22 cellular contexts compared by ENCODE assay signal in genomic region chr14:59829941-59830734, GRCh38. TPM values are rescaled to one million over a fixed set of nuclear protein-coding genes. Genes with fewer than 3 reads are reported as not detected.
DNase-seq lines count a peak whose midpoint lies in the region; ATAC-seq and TF ChIP-seq lines count a peak whose summit lies in the region.
"Had no signal": no experiment of that assay in that cellular context is flagged by ENCODE, and none has a peak within 500 bp of the region (broad histone marks: within the 10 kb centered on the region; RNA-seq: fewer than 3 reads in every experiment).

No MANE protein-coding gene starts in this region.

- H3K27ac Mint-ChIP-seq in WTC11 = peak overlapping the region; percentile 83; the same call in 1 of the 2 replicates
- no peak overlapping the region for H3K27ac Mint-ChIP-seq in CD8-positive, alpha-beta memory T cell
- no peak overlapping the region for H3K27ac Mint-ChIP-seq in stimulated activated naive B cell treated with anti-CD40 and anti-IgM and Interleukin-4, amounts not matched to agents 10 μg/mL and 1 μg/mL and 100 μg/mL, for 72 hours
- H3K27ac Mint-ChIP-seq: activated CD8-positive, alpha-beta T cell treated with anti-CD3 and anti-CD28 coated beads, Interleukin-2, amount 10 ng/mL, durations not matched to agents 7 days and 5 days; activated T-helper 1 cell treated with anti-CD3 and anti-CD28 coated beads, Interleukin-12 subunit alpha, Interleukin-12 subunit beta, Interleukin-2, Interleukin-4 antibody, amounts not matched to agents 30 ng/mL and 10 ng/mL and 1 ng/mL, durations not matched to agents 14 hours and 24 hours and 36 hours; T-cell had no signal

- DNase-seq in HS-27A (ENCODE audit: low read depth) (peak; percentile 5), WTC11 (ENCODE audit: low spot score) (no peak), fibroblast of pulmonary artery (ENCODE audit: low read depth) (peak; percentile 23), smooth muscle cell of the brain vasculature (ENCODE audit: low read depth, low spot score) (peak; percentile 23), posterior vena cava (ENCODE audit: low spot score) (no peak)
- DNase-seq in CD8-positive, alpha-beta memory T cell = no peak
- DNase-seq in stimulated activated naive B cell treated with anti-CD40 and anti-IgM and Interleukin-4, amounts not matched to agents 10 μg/mL and 1 μg/mL and 100 μg/mL, for 72 hours = no peak
- DNase-seq: activated CD8-positive, alpha-beta T cell treated with anti-CD3 and anti-CD28 coated beads, Interleukin-2, amount 10 ng/mL, durations not matched to agents 7 days and 5 days; EL; islet precursor cell; KBM-7; NCI-H1092 treated with DMSO at 0.1 percent for 48 hours; NCI-H2171; NCI-H774; right cardiac atrium; T-cell; WERI-Rb-1 had no signal

- H3K4me1 ChIP-seq in CD8-positive, alpha-beta memory T cell (ENCODE audit: insufficient read depth, low read length) = no peaks in the 10 kb centered on the region
- H3K4me1 ChIP-seq: suprapubic skin had no signal

- POLR2A ChIA-PET in WTC11 (lab: Charles Lee) = interaction anchor here (0.9 kb wide), 1 partner anchor 17 kb away, joined by 3 read pairs; no protein-coding TSS in a partner anchor
- POLR2A ChIA-PET in CD8-positive, alpha-beta memory T cell (lab: Charles Lee) = no interaction called here

- no peak overlapping the region for H3K27ac ChIP-seq in CD8-positive, alpha-beta memory T cell (ENCODE audit: low read depth, low read length)
- H3K27ac ChIP-seq: C4-2B, epithelial cell of prostate, suprapubic skin had no signal

- no peaks in the 10 kb centered on the region for H3K9me3 Mint-ChIP-seq in WTC11
- H3K9me3 Mint-ChIP-seq in CD8-positive, alpha-beta memory T cell = no peaks in the 10 kb centered on the region
- H3K9me3 Mint-ChIP-seq in stimulated activated naive B cell treated with anti-CD40 and anti-IgM and Interleukin-4, amounts not matched to agents 10 μg/mL and 1 μg/mL and 100 μg/mL, for 72 hours = no peaks in the 10 kb centered on the region
- H3K9me3 Mint-ChIP-seq: activated T-helper 1 cell treated with anti-CD3 and anti-CD28 coated beads, Interleukin-12 subunit alpha, Interleukin-12 subunit beta, Interleukin-2, Interleukin-4 antibody, amounts not matched to agents 30 ng/mL and 10 ng/mL and 1 ng/mL, durations not matched to agents 14 hours and 24 hours and 36 hours; neural crest cell; T-cell had no signal

- no peaks in the 10 kb centered on the region for H3K9me3 ChIP-seq in CD8-positive, alpha-beta memory T cell (ENCODE audit: low read length)
- H3K9me3 ChIP-seq: suprapubic skin had no signal

- ATAC-seq in WTC11 = peak; percentile 79
- no peak for ATAC-seq in stimulated activated naive B cell treated with anti-CD40 and anti-IgM and Interleukin-4, amounts not matched to agents 10 μg/mL and 1 μg/mL and 100 μg/mL, for 72 hours (replicated peaks)
- ATAC-seq: activated CD8-positive, alpha-beta T cell treated with anti-CD3 and anti-CD28 coated beads, Interleukin-2, amount 10 ng/mL, durations not matched to agents 7 days and 5 days; right cardiac atrium; T-cell had no signal

- H3K4me3 ChIP-seq in fibroblast of pulmonary artery (replicated peaks; ENCODE audit: low read depth, low read length) = no peak overlapping the region
- no peak overlapping the region for H3K4me3 ChIP-seq in CD8-positive, alpha-beta memory T cell (ENCODE audit: low read length)
- H3K4me3 ChIP-seq: suprapubic skin had no signal

- no peaks in the 10 kb centered on the region; the same call in 1 of the 2 replicates for H3K27me3 Mint-ChIP-seq in WTC11 (ENCODE audit: low read depth)
- peaks cover 9 to 49% of the 10 kb centered on the region in 2 donors for H3K27me3 Mint-ChIP-seq in CD8-positive, alpha-beta memory T cell
- peaks cover 4 to 6% of the 10 kb centered on the region in 2 donors for H3K27me3 Mint-ChIP-seq in stimulated activated naive B cell treated with anti-CD40 and anti-IgM and Interleukin-4, amounts not matched to agents 10 μg/mL and 1 μg/mL and 100 μg/mL, for 72 hours

- no peaks in the 10 kb centered on the region for H3K27me3 ChIP-seq in CD8-positive, alpha-beta memory T cell (ENCODE audit: insufficient read depth, low read length, poor library complexity, severe bottlenecking)
- H3K27me3 ChIP-seq: suprapubic skin had no signal

- peaks cover 17% of the 10 kb centered on the region for H3K4me1 Mint-ChIP-seq in WTC11
- H3K4me1 Mint-ChIP-seq in CD8-positive, alpha-beta memory T cell = no peaks in the 10 kb centered on the region
- H3K4me1 Mint-ChIP-seq in stimulated activated naive B cell treated with anti-CD40 and anti-IgM and Interleukin-4, amounts not matched to agents 10 μg/mL and 1 μg/mL and 100 μg/mL, for 72 hours = no peaks in the 10 kb centered on the region
- H3K4me1 Mint-ChIP-seq: T-cell had no signal

- intact Hi-C loops in posterior vena cava (cut with DNase I) = no loop called here

- H3K36me3 Mint-ChIP-seq in WTC11 = no peaks in the 10 kb centered on the region
- H3K36me3 Mint-ChIP-seq in CD8-positive, alpha-beta memory T cell = no peaks in the 10 kb centered on the region
- no peaks in the 10 kb centered on the region for H3K36me3 Mint-ChIP-seq in stimulated activated naive B cell treated with anti-CD40 and anti-IgM and Interleukin-4, amounts not matched to agents 10 μg/mL and 1 μg/mL and 100 μg/mL, for 72 hours
- H3K36me3 Mint-ChIP-seq: T-cell had no signal

- CTCF ChIA-PET in WTC11 (lab: Charles Lee) = no interaction called here
- CTCF ChIA-PET in CD8-positive, alpha-beta memory T cell (lab: Charles Lee) = no interaction called here

- no peak overlapping the region for H3K4me3 Mint-ChIP-seq in WTC11
- H3K4me3 Mint-ChIP-seq in CD8-positive, alpha-beta memory T cell = no peak overlapping the region
- H3K4me3 Mint-ChIP-seq in stimulated activated naive B cell treated with anti-CD40 and anti-IgM and Interleukin-4, amounts not matched to agents 10 μg/mL and 1 μg/mL and 100 μg/mL, for 72 hours = no peak overlapping the region
- H3K4me3 Mint-ChIP-seq: activated CD8-positive, alpha-beta T cell treated with anti-CD3 and anti-CD28 coated beads, Interleukin-2, amount 10 ng/mL, durations not matched to agents 7 days and 5 days; activated T-helper 1 cell treated with anti-CD3 and anti-CD28 coated beads, Interleukin-12 subunit alpha, Interleukin-12 subunit beta, Interleukin-2, Interleukin-4 antibody, amounts not matched to agents 30 ng/mL and 10 ng/mL and 1 ng/mL, durations not matched to agents 14 hours and 24 hours and 36 hours; neural crest cell; T-cell had no signal

- TF ChIP-seq CTCF in WTC11 (IDR thresholded peaks at IDR 0.05) (no peak), fibroblast of pulmonary artery (IDR thresholded peaks at IDR 0.05; ENCODE audit: low read length, missing control alignments) (no peak)

- H3K36me3 ChIP-seq in CD8-positive, alpha-beta memory T cell (ENCODE audit: insufficient read depth, low read length) = no peaks in the 10 kb centered on the region
- H3K36me3 ChIP-seq: suprapubic skin, WERI-Rb-1 had no signal

TF ChIP-seq in WTC11, 78 proteins besides CTCF, POLR2A, EP300 and RAD21 (continues in another document):
- TF ChIP-seq, protein P1, sequence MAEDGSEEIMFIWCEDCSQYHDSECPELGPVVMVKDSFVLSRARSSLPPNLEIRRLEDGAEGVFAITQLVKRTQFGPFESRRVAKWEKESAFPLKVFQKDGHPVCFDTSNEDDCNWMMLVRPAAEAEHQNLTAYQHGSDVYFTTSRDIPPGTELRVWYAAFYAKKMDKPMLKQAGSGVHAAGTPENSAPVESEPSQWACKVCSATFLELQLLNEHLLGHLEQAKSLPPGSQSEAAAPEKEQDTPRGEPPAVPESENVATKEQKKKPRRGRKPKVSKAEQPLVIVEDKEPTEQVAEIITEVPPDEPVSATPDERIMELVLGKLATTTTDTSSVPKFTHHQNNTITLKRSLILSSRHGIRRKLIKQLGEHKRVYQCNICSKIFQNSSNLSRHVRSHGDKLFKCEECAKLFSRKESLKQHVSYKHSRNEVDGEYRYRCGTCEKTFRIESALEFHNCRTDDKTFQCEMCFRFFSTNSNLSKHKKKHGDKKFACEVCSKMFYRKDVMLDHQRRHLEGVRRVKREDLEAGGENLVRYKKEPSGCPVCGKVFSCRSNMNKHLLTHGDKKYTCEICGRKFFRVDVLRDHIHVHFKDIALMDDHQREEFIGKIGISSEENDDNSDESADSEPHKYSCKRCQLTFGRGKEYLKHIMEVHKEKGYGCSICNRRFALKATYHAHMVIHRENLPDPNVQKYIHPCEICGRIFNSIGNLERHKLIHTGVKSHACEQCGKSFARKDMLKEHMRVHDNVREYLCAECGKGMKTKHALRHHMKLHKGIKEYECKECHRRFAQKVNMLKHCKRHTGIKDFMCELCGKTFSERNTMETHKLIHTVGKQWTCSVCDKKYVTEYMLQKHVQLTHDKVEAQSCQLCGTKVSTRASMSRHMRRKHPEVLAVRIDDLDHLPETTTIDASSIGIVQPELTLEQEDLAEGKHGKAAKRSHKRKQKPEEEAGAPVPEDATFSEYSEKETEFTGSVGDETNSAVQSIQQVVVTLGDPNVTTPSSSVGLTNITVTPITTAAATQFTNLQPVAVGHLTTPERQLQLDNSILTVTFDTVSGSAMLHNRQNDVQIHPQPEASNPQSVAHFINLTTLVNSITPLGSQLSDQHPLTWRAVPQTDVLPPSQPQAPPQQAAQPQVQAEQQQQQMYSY (CRISPR knock-in tag; IDR thresholded peaks at IDR 0.05) = no peak
- TF ChIP-seq ZNF232 (CRISPR knock-in tag; IDR thresholded peaks at IDR 0.05) (no peak), ZMAT4 (CRISPR knock-in tag; IDR thresholded peaks at IDR 0.05) (no peak), ETV6 (CRISPR knock-in tag; IDR thresholded peaks at IDR 0.05) (no peak)
- TF ChIP-seq, protein P2, sequence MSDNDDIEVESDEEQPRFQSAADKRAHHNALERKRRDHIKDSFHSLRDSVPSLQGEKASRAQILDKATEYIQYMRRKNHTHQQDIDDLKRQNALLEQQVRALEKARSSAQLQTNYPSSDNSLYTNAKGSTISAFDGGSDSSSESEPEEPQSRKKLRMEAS (CRISPR knock-in tag; IDR thresholded peaks at IDR 0.05) = no peak

RNA-seq across cellular contexts. Expression of gene RTN1, which starts 40.4 kb away (rescaled TPM):
- 1.1 to 2.8 TPM (median 1.5 TPM) in 3 replicates for total RNA-seq in WTC11 (2021)
- under 1 TPM in 1 of 2 experiments, not detected in 1; 0.13 TPM for total RNA-seq in CD8-positive, alpha-beta memory T cell
- not detected for polyA plus RNA-seq in CD8-positive, alpha-beta memory T cell
- total RNA-seq in posterior vena cava = 10 to 100 TPM; 12.5 to 13.1 TPM
- total RNA-seq: activated CD8-positive, alpha-beta T cell treated with anti-CD3 and anti-CD28 coated beads, Interleukin-2, amount 10 ng/mL, durations not matched to agents 7 days and 5 days; activated T-helper 1 cell treated with anti-CD3 and anti-CD28 coated beads, Interleukin-12 subunit alpha, Interleukin-12 subunit beta, Interleukin-2, Interleukin-4 antibody, amounts not matched to agents 30 ng/mL and 10 ng/mL and 1 ng/mL, durations not matched to agents 14 hours and 24 hours and 36 hours had no signal

Comparison
In these comparisons a context has a peak if more than half of its experiments do, and no peak if none do; other contexts are left out.
1. DNase-seq: peak in HS-27A (single experiment), fibroblast of pulmonary artery (single experiment) and smooth muscle cell of the brain vasculature (single experiment); none in WTC11 (single experiment), CD8-positive, alpha-beta memory T cell (0 of 5), posterior vena cava (single experiment) and stimulated activated naive B cell treated with anti-CD40 and anti-IgM and Interleukin-4, amounts not matched to agents 10 μg/mL and 1 μg/mL and 100 μg/mL, for 72 hours (single experiment).